ENCODE assay signal across 1 cellular context in the genomic region with DNA sequence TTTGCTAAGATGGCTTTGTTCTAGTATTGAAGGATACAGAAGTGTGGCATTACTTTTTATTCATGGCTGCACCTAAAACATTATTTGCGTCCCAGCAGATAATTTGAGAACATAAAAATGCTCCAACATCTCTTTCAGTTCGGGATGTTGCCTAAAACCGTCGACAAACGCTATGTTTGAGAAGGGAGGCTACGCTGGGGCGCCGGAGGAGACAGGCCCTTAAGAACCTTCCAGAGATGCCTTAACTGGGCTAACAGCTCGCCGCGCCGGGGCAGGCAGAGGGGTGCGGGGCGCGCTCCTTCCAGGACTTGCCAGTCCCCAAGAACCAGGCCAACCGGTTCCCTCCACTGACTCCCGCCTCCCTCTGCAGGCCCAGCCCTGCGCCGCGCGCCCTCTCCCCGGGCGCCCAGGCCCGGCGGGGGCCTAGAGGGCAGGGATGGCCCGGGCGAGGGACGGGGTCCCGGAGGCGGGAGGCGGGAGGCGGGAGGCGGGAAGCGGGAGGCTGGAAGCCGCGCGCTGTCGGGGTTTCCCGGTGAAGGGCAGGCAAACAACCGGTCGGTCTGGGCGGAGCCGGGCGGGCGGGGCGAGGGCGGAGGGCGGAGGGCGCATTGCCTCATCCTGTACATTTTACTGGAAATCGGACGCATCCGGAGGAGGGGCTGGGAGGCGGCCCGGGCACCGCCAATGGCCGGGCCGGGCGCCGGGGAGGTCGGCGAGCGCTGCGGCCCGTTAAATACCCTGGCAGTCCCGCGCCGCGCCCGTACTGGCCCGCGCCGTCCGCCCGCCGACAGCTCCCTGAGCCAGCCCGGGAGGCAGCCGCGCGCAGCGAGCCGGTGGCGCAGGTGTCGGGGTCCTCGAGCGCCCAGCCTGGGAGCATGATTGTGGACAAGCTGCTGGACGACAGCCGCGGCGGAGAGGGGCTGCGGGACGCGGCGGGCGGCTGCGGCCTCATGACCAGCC.
TF ChIP-seq lines count a peak whose summit lies in the region.

A gene with protein sequence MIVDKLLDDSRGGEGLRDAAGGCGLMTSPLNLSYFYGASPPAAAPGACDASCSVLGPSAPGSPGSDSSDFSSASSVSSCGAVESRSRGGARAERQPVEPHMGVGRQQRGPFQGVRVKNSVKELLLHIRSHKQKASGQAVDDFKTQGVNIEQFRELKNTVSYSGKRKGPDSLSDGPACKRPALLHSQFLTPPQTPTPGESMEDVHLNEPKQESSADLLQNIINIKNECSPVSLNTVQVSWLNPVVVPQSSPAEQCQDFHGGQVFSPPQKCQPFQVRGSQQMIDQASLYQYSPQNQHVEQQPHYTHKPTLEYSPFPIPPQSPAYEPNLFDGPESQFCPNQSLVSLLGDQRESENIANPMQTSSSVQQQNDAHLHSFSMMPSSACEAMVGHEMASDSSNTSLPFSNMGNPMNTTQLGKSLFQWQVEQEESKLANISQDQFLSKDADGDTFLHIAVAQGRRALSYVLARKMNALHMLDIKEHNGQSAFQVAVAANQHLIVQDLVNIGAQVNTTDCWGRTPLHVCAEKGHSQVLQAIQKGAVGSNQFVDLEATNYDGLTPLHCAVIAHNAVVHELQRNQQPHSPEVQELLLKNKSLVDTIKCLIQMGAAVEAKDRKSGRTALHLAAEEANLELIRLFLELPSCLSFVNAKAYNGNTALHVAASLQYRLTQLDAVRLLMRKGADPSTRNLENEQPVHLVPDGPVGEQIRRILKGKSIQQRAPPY (plus strand): TSS at position 761 of the 960 bp plus-strand sequence. CDS start 115 bp downstream, at position 876.

TF ChIP-seq in K562, 482 proteins besides CTCF, POLR2A, EP300 and RAD21 (continued from another document and continues in another):
- TF ChIP-seq, protein P1, sequence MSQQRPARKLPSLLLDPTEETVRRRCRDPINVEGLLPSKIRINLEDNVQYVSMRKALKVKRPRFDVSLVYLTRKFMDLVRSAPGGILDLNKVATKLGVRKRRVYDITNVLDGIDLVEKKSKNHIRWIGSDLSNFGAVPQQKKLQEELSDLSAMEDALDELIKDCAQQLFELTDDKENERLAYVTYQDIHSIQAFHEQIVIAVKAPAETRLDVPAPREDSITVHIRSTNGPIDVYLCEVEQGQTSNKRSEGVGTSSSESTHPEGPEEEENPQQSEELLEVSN (IDR thresholded peaks at IDR 0.05; ENCODE audit: borderline replicate concordance in 1 of 2, extremely low read depth in 1 of 2, insufficient read depth in 1 of 2, insufficient read length in 1 of 2, low read depth in 1 of 2, low read length in 1 of 2, poor library complexity in 1 of 2, severe bottlenecking in 1 of 2) = peak in 1 of 2 experiments; percentile 41
- TF ChIP-seq NFATC3 (IDR thresholded peaks at IDR 0.05) (no peak), ZNF79 (CRISPR knock-in tag; IDR thresholded peaks at IDR 0.05; ENCODE audit: low read depth) (no peak), MYC (IDR thresholded peaks at IDR 0.05; ENCODE audit: low read depth, low read length) (no peak; the same call in none of the 2 replicates), MYC (CRISPR knock-in tag; IDR thresholded peaks at IDR 0.05; ENCODE audit: borderline replicate concordance, low read depth) (no peak), SMAD1 (IDR thresholded peaks at IDR 0.05; ENCODE audit: low read depth, low read length, partially characterized antibody) (peak; percentile 72), CREBBP (IDR thresholded peaks at IDR 0.05; ENCODE audit: low read depth, low read length) (no peak), POLR2AphosphoS5 (IDR thresholded peaks at IDR 0.05; ENCODE audit: control insufficient read depth, insufficient read depth, low read depth, low read length) (peak; percentile 79), PHF20 (IDR thresholded peaks at IDR 0.05; ENCODE audit: partially characterized antibody) (no peak), SP2 (IDR thresholded peaks at IDR 0.05; ENCODE audit: extremely low read depth, low read depth, low read length, poor library complexity, severe bottlenecking) (no peak), ATF1 (CRISPR knock-in tag; IDR thresholded peaks at IDR 0.05) (no peak), ATF1 (tag; IDR thresholded peaks at IDR 0.05) (peak; percentile 25; the same call in 1 of the 2 replicates), PML (IDR thresholded peaks at IDR 0.05; ENCODE audit: low read length) (no peak), POLR2H (tag; IDR thresholded peaks at IDR 0.05; ENCODE audit: low read depth) (peak; percentile 92), CBX1 (IDR thresholded peaks at IDR 0.05; ENCODE audit: low read depth) (peak; percentile 53; the same call in 1 of the 2 replicates), ILF3 (IDR thresholded peaks at IDR 0.05; ENCODE audit: borderline replicate concordance) (peak; percentile 69; the same call in 1 of the 2 replicates), DIDO1 (tag; IDR thresholded peaks at IDR 0.05; ENCODE audit: low read depth) (no peak), ZNF239 (CRISPR knock-in tag; IDR thresholded peaks at IDR 0.05) (no peak), YY1 (IDR thresholded peaks at IDR 0.05; ENCODE audit: borderline replicate concordance in 1 of 3, control insufficient read depth in 1 of 3, extremely low read depth in 1 of 3, insufficient read depth in 3 of 3, insufficient read length in 1 of 3, insufficient replicate concordance in 2 of 3, low read depth in 1 of 3, low read length in 2 of 3) (peak in 2 of 3 experiments; percentile 74 to 85), KAT7 (CRISPR knock-in tag; IDR thresholded peaks at IDR 0.05; ENCODE audit: borderline replicate concordance) (peak; percentile 20; the same call in 1 of the 2 replicates), POLR2G (IDR thresholded peaks at IDR 0.05; ENCODE audit: low read depth, low read length) (peak; percentile 97), ZC3H11A (IDR thresholded peaks at IDR 0.05; ENCODE audit: low read depth, low read length) (no peak), FOS (IDR thresholded peaks at IDR 0.05; ENCODE audit: extremely low read depth, insufficient read length) (no peak), XRCC3 (IDR thresholded peaks at IDR 0.05) (no peak), HNRNPL (IDR thresholded peaks at IDR 0.05; ENCODE audit: low read depth, low read length) (peak; percentile 59; the same call in 1 of the 2 replicates), KDM4B (IDR thresholded peaks at IDR 0.05; ENCODE audit: borderline replicate concordance in 2 of 2, low read depth in 1 of 2) (no peak), NR4A1 (CRISPR knock-in tag; IDR thresholded peaks at IDR 0.05) (no peak), NR4A1 (tag; IDR thresholded peaks at IDR 0.05) (no peak), CTBP1 (IDR thresholded peaks at IDR 0.05; ENCODE audit: borderline replicate concordance) (peak; percentile 81), MED1 (CRISPR knock-in tag; IDR thresholded peaks at IDR 0.05; ENCODE audit: borderline replicate concordance) (no peak), NELFE (IDR thresholded peaks at IDR 0.05; ENCODE audit: insufficient read depth, insufficient read length) (peak; percentile 35), TEAD2 (tag; IDR thresholded peaks at IDR 0.05) (no peak), ARNT (IDR thresholded peaks at IDR 0.05) (no peak), ETV1 (tag; conservative IDR thresholded peaks at IDR 0.05; ENCODE audit: low read depth) (no peak)
- TF ChIP-seq, protein P2, sequence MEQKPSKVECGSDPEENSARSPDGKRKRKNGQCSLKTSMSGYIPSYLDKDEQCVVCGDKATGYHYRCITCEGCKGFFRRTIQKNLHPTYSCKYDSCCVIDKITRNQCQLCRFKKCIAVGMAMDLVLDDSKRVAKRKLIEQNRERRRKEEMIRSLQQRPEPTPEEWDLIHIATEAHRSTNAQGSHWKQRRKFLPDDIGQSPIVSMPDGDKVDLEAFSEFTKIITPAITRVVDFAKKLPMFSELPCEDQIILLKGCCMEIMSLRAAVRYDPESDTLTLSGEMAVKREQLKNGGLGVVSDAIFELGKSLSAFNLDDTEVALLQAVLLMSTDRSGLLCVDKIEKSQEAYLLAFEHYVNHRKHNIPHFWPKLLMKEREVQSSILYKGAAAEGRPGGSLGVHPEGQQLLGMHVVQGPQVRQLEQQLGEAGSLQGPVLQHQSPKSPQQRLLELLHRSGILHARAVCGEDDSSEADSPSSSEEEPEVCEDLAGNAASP (IDR thresholded peaks at IDR 0.05) = no peak
- TF ChIP-seq, protein P3, sequence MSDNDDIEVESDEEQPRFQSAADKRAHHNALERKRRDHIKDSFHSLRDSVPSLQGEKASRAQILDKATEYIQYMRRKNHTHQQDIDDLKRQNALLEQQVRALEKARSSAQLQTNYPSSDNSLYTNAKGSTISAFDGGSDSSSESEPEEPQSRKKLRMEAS (CRISPR knock-in tag; IDR thresholded peaks at IDR 0.05) = peak; percentile 7; the same call in 1 of the 2 replicates
- TF ChIP-seq, protein P4, sequence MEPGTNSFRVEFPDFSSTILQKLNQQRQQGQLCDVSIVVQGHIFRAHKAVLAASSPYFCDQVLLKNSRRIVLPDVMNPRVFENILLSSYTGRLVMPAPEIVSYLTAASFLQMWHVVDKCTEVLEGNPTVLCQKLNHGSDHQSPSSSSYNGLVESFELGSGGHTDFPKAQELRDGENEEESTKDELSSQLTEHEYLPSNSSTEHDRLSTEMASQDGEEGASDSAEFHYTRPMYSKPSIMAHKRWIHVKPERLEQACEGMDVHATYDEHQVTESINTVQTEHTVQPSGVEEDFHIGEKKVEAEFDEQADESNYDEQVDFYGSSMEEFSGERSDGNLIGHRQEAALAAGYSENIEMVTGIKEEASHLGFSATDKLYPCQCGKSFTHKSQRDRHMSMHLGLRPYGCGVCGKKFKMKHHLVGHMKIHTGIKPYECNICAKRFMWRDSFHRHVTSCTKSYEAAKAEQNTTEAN (CRISPR knock-in tag; IDR thresholded peaks at IDR 0.05) = no peak
- TF ChIP-seq, protein P5, sequence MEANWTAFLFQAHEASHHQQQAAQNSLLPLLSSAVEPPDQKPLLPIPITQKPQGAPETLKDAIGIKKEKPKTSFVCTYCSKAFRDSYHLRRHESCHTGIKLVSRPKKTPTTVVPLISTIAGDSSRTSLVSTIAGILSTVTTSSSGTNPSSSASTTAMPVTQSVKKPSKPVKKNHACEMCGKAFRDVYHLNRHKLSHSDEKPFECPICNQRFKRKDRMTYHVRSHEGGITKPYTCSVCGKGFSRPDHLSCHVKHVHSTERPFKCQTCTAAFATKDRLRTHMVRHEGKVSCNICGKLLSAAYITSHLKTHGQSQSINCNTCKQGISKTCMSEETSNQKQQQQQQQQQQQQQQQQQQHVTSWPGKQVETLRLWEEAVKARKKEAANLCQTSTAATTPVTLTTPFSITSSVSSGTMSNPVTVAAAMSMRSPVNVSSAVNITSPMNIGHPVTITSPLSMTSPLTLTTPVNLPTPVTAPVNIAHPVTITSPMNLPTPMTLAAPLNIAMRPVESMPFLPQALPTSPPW (CRISPR knock-in tag; IDR thresholded peaks at IDR 0.05) = peak; percentile 78
- TF ChIP-seq, protein P6, sequence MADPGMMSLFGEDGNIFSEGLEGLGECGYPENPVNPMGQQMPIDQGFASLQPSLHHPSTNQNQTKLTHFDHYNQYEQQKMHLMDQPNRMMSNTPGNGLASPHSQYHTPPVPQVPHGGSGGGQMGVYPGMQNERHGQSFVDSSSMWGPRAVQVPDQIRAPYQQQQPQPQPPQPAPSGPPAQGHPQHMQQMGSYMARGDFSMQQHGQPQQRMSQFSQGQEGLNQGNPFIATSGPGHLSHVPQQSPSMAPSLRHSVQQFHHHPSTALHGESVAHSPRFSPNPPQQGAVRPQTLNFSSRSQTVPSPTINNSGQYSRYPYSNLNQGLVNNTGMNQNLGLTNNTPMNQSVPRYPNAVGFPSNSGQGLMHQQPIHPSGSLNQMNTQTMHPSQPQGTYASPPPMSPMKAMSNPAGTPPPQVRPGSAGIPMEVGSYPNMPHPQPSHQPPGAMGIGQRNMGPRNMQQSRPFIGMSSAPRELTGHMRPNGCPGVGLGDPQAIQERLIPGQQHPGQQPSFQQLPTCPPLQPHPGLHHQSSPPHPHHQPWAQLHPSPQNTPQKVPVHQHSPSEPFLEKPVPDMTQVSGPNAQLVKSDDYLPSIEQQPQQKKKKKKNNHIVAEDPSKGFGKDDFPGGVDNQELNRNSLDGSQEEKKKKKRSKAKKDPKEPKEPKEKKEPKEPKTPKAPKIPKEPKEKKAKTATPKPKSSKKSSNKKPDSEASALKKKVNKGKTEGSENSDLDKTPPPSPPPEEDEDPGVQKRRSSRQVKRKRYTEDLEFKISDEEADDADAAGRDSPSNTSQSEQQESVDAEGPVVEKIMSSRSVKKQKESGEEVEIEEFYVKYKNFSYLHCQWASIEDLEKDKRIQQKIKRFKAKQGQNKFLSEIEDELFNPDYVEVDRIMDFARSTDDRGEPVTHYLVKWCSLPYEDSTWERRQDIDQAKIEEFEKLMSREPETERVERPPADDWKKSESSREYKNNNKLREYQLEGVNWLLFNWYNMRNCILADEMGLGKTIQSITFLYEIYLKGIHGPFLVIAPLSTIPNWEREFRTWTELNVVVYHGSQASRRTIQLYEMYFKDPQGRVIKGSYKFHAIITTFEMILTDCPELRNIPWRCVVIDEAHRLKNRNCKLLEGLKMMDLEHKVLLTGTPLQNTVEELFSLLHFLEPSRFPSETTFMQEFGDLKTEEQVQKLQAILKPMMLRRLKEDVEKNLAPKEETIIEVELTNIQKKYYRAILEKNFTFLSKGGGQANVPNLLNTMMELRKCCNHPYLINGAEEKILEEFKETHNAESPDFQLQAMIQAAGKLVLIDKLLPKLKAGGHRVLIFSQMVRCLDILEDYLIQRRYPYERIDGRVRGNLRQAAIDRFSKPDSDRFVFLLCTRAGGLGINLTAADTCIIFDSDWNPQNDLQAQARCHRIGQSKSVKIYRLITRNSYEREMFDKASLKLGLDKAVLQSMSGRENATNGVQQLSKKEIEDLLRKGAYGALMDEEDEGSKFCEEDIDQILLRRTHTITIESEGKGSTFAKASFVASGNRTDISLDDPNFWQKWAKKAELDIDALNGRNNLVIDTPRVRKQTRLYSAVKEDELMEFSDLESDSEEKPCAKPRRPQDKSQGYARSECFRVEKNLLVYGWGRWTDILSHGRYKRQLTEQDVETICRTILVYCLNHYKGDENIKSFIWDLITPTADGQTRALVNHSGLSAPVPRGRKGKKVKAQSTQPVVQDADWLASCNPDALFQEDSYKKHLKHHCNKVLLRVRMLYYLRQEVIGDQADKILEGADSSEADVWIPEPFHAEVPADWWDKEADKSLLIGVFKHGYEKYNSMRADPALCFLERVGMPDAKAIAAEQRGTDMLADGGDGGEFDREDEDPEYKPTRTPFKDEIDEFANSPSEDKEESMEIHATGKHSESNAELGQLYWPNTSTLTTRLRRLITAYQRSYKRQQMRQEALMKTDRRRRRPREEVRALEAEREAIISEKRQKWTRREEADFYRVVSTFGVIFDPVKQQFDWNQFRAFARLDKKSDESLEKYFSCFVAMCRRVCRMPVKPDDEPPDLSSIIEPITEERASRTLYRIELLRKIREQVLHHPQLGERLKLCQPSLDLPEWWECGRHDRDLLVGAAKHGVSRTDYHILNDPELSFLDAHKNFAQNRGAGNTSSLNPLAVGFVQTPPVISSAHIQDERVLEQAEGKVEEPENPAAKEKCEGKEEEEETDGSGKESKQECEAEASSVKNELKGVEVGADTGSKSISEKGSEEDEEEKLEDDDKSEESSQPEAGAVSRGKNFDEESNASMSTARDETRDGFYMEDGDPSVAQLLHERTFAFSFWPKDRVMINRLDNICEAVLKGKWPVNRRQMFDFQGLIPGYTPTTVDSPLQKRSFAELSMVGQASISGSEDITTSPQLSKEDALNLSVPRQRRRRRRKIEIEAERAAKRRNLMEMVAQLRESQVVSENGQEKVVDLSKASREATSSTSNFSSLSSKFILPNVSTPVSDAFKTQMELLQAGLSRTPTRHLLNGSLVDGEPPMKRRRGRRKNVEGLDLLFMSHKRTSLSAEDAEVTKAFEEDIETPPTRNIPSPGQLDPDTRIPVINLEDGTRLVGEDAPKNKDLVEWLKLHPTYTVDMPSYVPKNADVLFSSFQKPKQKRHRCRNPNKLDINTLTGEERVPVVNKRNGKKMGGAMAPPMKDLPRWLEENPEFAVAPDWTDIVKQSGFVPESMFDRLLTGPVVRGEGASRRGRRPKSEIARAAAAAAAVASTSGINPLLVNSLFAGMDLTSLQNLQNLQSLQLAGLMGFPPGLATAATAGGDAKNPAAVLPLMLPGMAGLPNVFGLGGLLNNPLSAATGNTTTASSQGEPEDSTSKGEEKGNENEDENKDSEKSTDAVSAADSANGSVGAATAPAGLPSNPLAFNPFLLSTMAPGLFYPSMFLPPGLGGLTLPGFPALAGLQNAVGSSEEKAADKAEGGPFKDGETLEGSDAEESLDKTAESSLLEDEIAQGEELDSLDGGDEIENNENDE (IDR thresholded peaks at IDR 0.05; ENCODE audit: low read depth, low read length) = no peak
